Comparison of ENCODE assay signal across 19 cellular contexts in the genomic region with DNA sequence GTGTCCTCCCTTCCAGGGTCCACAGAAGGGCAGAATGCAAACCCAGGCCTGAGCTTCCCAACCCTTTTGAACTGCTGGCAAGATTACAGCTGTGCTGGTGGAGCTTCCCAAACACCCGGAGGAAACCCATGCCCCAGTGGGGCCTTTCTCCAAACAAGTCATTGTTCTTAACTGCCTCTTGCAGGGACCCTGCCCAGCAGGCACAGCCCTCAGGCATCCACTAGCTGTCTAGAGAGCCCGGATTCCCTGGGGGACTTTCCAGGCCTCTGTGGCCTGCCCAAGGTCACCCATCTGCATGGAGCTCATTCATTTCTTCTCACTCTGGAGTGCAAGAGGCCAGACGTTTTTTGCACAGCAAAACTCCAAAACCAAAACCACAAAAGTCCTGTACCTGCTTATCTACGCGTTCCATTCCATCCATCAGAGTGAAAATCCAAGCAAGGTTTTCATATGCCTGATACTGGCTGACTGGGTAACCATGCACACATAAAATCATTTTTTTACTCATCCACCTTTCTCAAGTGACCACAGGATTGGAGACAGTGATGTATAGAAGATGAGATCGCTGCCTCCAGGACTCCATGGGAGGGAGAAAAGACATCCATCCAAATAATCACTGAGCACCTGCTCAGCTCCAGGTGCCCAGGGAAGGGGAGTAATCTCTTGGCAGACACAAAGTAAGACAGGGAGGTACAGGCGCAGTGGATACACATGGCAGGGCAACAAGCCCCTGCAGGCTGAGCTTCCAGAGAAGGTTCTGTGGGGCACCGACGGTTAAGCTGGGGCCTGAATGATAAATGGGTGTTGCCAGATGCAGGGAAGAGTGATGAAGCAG.
"Had no signal": no experiment of that assay in that cellular context is flagged by ENCODE, and none has a peak within 500 bp of the region (broad histone marks: within the 10 kb centered on the region; RNA-seq: fewer than 3 reads in every experiment).

No MANE protein-coding gene starts in this region.

- DNase-seq: activated CD4-positive, alpha-beta memory T cell treated with anti-CD3 and anti-CD28 coated beads for 36 hours; activated CD4-positive, alpha-beta T cell treated with anti-CD3 and anti-CD28 coated beads for 4 hours; activated effector memory CD4-positive, alpha-beta T cell treated with Interleukin-2 at 50 U/mL for 16 hours; activated naive CD4-positive, alpha-beta T cell treated with anti-CD3 and anti-CD28 coated beads, Interleukin-2, amount 10 ng/mL, durations not matched to agents 7 days and 5 days; activated T-cell treated with anti-CD3 and anti-CD28 coated beads, Interleukin-2, amount 50 U/mL, for 48 hours; anterior cingulate cortex; central memory CD4-positive, alpha-beta T cell; gastrocnemius medialis; hypothalamus; left ventricle myocardium superior; mammary epithelial cell; stimulated activated CD4-positive, alpha-beta T cell treated with anti-CD3 and anti-CD28 coated beads, Interleukin-4, amount 100 ng/mL, for 1 hour; stimulated activated naive CD4-positive, alpha-beta T cell; testis; trophoblast cell; uterus had no signal

- H3K4me3 ChIP-seq: coronary artery, esophagus muscularis mucosa, gastrocnemius medialis, testis, uterus had no signal

- ATAC-seq: gastrocnemius medialis; left ventricle myocardium superior; naive thymus-derived CD8-positive, alpha-beta T cell had no signal
